1 cellular context compared by ENCODE assay signal in genomic region chr11:46686886-46687810, GRCh38.
TF ChIP-seq lines count a peak whose summit lies in the region.

No MANE protein-coding gene starts in this region.

TF ChIP-seq in SK-N-SH treated with all-trans-retinoic acid at 6 μM for 48 hours, 23 proteins besides CTCF, POLR2A, EP300 and RAD21 (continued from another document):
- TF ChIP-seq CSDC2 (CRISPR knock-in tag; IDR thresholded peaks at IDR 0.05) (no peak), POU6F1 (CRISPR knock-in tag; IDR thresholded peaks at IDR 0.05; ENCODE audit: borderline replicate concordance, low read depth) (no peak), PPARA (CRISPR knock-in tag; IDR thresholded peaks at IDR 0.05; ENCODE audit: borderline replicate concordance) (no peak), ESRRG (CRISPR knock-in tag; IDR thresholded peaks at IDR 0.05) (no peak), ZNF70 (CRISPR knock-in tag; IDR thresholded peaks at IDR 0.05) (no peak), BACH2 (CRISPR knock-in tag; IDR thresholded peaks at IDR 0.05; ENCODE audit: borderline replicate concordance) (no peak)
